8 cellular contexts compared by ENCODE assay signal in genomic region chr12:132886529-132887477, GRCh38. TPM values are rescaled to one million over a fixed set of nuclear protein-coding genes. Genes with fewer than 3 reads are reported as not detected.
DNase-seq lines count a peak whose midpoint lies in the region; ATAC-seq and TF ChIP-seq lines count a peak whose summit lies in the region.

No MANE protein-coding gene starts in this region.

- TF ChIP-seq POLR2A in right lobe of liver (IDR thresholded peaks at IDR 0.05): no peak

- TF ChIP-seq CTCF in cardiac fibroblast (IDR thresholded peaks at IDR 0.05; ENCODE audit: low read depth, low read length) (no peak), right lobe of liver (IDR thresholded peaks at IDR 0.05) (no peak), tibial artery (IDR thresholded peaks at IDR 0.05) (no peak)

- ATAC-seq in HG02623 (IDR thresholded peaks at IDR 0.05; ENCODE audit: unreplicated experiment): peak; percentile 14
- peak in 1 of 4 donors; percentile 3 for ATAC-seq in right lobe of liver

- H3K27me3 ChIP-seq in right lobe of liver (no peaks in the 10 kb centered on the region), tibial artery (no peaks in the 10 kb centered on the region)

- H3K27ac ChIP-seq in right lobe of liver: peak overlapping the region in 2 of 3 donors; percentile 1 to 87
- peak overlapping the region; percentile 90 to 94 for H3K27ac ChIP-seq in tibial artery

- H3K36me3 ChIP-seq in right lobe of liver (no peaks in the 10 kb centered on the region), tibial artery (peaks cover 0 to 28% (median 8%) of the 10 kb centered on the region in 3 donors)

- peak overlapping the region; percentile 98 for H3K4me3 Mint-ChIP-seq in T-helper 2 cell treated with Interferon-gamma antibody and Interleukin-4, amounts not matched to agents 5 μg/mL and 100 μg/mL, for 36 hours

- peaks cover 0 to 3% (median 0%) of the 10 kb centered on the region in 4 donors for H3K4me1 ChIP-seq in right lobe of liver
- H3K4me1 ChIP-seq in tibial artery: peaks cover 0 to 25% (median 8%) of the 10 kb centered on the region in 4 donors

- intact Hi-C loops in right lobe of liver (cut with DNase I) (no loop called here), tibial artery (cut with DNase I; ENCODE audit: low total_unique reads) (no loop called here)

- no peaks in the 10 kb centered on the region for H3K27me3 Mint-ChIP-seq in T-helper 2 cell treated with Interferon-gamma antibody and Interleukin-4, amounts not matched to agents 5 μg/mL and 100 μg/mL, for 36 hours (ENCODE audit: low read depth)

- no peak for DNase-seq in T-helper 2 cell treated with Interferon-gamma antibody and Interleukin-4, amounts not matched to agents 5 μg/mL and 100 μg/mL, for 36 hours (ENCODE audit: low spot score)
- DNase-seq in T-helper 2 cell: no peak
- peak; percentile 30 for DNase-seq in NCI-H526 treated with DMSO at 0.1 percent for 48 hours (lab: John Stamatoyannopoulos, UW)
- peak; percentile 14 to 36 for DNase-seq in cardiac fibroblast (ENCODE audit: low read depth in 2 of 2)
- peak in 2 of 3 donors; percentile 38 to 47 for DNase-seq in right lobe of liver
- peak in 1 of 2 donors; percentile 67 for DNase-seq in tibial artery
- DNase-seq in DMS79 (lab: John Stamatoyannopoulos, UW): no peak

- H3K9me3 ChIP-seq in right lobe of liver (no peaks in the 10 kb centered on the region), tibial artery (no peaks in the 10 kb centered on the region)

- peaks cover 13% of the 10 kb centered on the region for H3K4me1 Mint-ChIP-seq in T-helper 2 cell treated with Interferon-gamma antibody and Interleukin-4, amounts not matched to agents 5 μg/mL and 100 μg/mL, for 36 hours (ENCODE audit: low read depth)

- peak overlapping the region; percentile 63 to 83 for H3K4me3 ChIP-seq in cardiac fibroblast (replicated peaks in 1 of 2; ENCODE audit: low read depth in 2 of 2, low read length in 2 of 2)
- peak overlapping the region; percentile 81 to 87 (median 87) for H3K4me3 ChIP-seq in right lobe of liver
- peak overlapping the region; percentile 66 to 67 for H3K4me3 ChIP-seq in tibial artery

- H3K27ac Mint-ChIP-seq in T-helper 2 cell treated with Interferon-gamma antibody and Interleukin-4, amounts not matched to agents 5 μg/mL and 100 μg/mL, for 36 hours: peak overlapping the region; percentile 69

- peaks cover 32% of the 10 kb centered on the region for H3K9me3 Mint-ChIP-seq in T-helper 2 cell treated with Interferon-gamma antibody and Interleukin-4, amounts not matched to agents 5 μg/mL and 100 μg/mL, for 36 hours

- H3K36me3 Mint-ChIP-seq in T-helper 2 cell treated with Interferon-gamma antibody and Interleukin-4, amounts not matched to agents 5 μg/mL and 100 μg/mL, for 36 hours (ENCODE audit: low read depth): peaks cover 61% of the 10 kb centered on the region

- 27% methylated on average over 15 of the region's 64 CpGs for WGBS in right lobe of liver (ENCODE audit: insufficient coverage, low coverage, low lambda C conversion rate, missing lambda C conversion rate)

RNA-seq across cellular contexts. Expression of gene CHFR, which starts 0.6 kb away (rescaled TPM):
- total RNA-seq in right lobe of liver: 10 to 100 TPM; 11.0 to 20.4 (median 13.5) TPM

RNA-seq across cellular contexts. Expression of gene GOLGA3, which starts 58.1 kb away (rescaled TPM):
- total RNA-seq in right lobe of liver: 10 to 100 TPM; 15.7 to 37.5 (median 22.8) TPM

Comparison
In these comparisons a context has a peak if more than half of its experiments do, and no peak if none do; other contexts are left out.
1. DNase-seq: peak in NCI-H526 treated with DMSO at 0.1 percent for 48 hours (single experiment), cardiac fibroblast (2 of 2) and right lobe of liver (2 of 3); none in T-helper 2 cell treated with Interferon-gamma antibody and Interleukin-4, amounts not matched to agents 5 μg/mL and 100 μg/mL, for 36 hours (single experiment), T-helper 2 cell (0 of 5) and DMS79 (single experiment).
2. Peak in every context shown above with its lines, with median percentiles within 50 percentile points of each other: H3K4me3 ChIP-seq.